17 cellular contexts compared by ENCODE assay signal in the genomic region with DNA sequence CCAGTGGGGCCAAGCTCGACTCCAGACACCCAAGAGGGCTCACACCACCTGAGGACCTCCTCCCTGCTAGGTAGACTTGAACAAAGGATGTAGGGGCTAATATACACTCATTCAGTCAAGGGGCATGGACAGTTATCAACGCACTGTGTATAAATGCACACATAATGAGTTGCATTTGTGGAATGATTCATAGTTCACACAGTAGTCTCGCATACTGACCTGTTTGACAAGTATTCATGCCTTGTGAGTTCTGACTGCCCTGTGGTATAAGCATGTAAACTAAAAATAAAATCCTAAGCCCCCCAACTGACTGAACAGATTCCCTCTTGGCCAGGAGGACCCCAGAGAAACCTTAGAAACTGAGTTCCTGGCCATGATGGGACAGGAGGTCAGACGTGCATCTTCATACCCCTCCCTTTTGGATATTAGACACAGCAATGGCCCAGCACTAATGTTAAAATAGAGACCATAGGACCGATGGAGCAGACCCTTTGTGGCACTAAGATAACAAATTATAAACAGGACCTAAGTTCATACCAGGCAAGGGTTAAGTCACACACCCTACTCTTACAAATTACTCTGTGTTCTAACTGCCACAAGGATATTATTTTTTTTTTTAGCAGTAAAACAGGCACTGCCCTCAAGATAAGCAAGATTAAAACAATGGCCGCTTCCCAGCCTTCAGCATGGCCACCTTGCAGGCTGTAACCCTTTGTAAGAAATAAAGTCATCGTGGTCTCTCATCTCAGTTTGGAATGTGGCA.
DNase-seq lines count a peak whose midpoint lies in the region; ATAC-seq, FAIRE-seq and TF ChIP-seq lines count a peak whose summit lies in the region.
"Had no signal": no experiment of that assay in that cellular context is flagged by ENCODE, and none has a peak within 500 bp of the region (broad histone marks: within the 10 kb centered on the region; RNA-seq: fewer than 3 reads in every experiment).

No MANE protein-coding gene starts in this region.

- no peaks in the 10 kb centered on the region for H4K20me1 ChIP-seq in H1 (replicated peaks in 1 of 2; ENCODE audit: control insufficient read depth in 1 of 2, insufficient read depth in 2 of 2, low read length in 2 of 2)
- H4K20me1 ChIP-seq: BLaER1 had no signal

- no peak overlapping the region for H3K9ac ChIP-seq in H1 (replicated peaks in 1 of 4; ENCODE audit: extremely low read depth in 1 of 4, low read depth in 3 of 4, low read length in 3 of 4)
- H3K9ac ChIP-seq in mucosa of rectum (ENCODE audit: low read depth in 1 of 2, low read length in 2 of 2), result no peak overlapping the region
- H3K9ac ChIP-seq: BLaER1 had no signal

- FAIRE-seq in H1 (lab: Jason Lieb, UNC) (no peak), small intestine (lab: Jason Lieb, UNC) (no peak)
- FAIRE-seq: GM12878, GM19239 had no signal

- no peak for TF ChIP-seq EP300 in H1 (IDR thresholded peaks at IDR 0.05; ENCODE audit: borderline replicate concordance in 1 of 2, low read depth in 2 of 2, low read length in 2 of 2)
- no peak for TF ChIP-seq EP300 in gastroesophageal sphincter (IDR thresholded peaks at IDR 0.05)

- H3K4ac ChIP-seq in H1 (replicated peaks; ENCODE audit: insufficient read length, low read depth, low read length), result no peak overlapping the region

- no peak overlapping the region for H2BK12ac ChIP-seq in H1 (ENCODE audit: low read depth, low read length)

- TF ChIP-seq POLR2A in Peyer's patch (IDR thresholded peaks at IDR 0.05) (no peak), H1 (IDR thresholded peaks at IDR 0.05; ENCODE audit: control extremely low read depth in 1 of 2, low read depth in 2 of 2, low read length in 2 of 2) (no peak), gastroesophageal sphincter (IDR thresholded peaks at IDR 0.05) (no peak)

- H3K27me3 ChIP-seq in Peyer's patch (no peaks in the 10 kb centered on the region), H1 (replicated peaks in 1 of 4; ENCODE audit: control insufficient read depth in 3 of 4, extremely low read depth in 1 of 4, insufficient read depth in 3 of 4, low read length in 3 of 4) (no peaks in the 10 kb centered on the region), mucosa of rectum (ENCODE audit: control insufficient read depth in 2 of 2, insufficient read depth in 2 of 2, low read length in 2 of 2) (no peaks in the 10 kb centered on the region), small intestine (ENCODE audit: control insufficient read depth in 2 of 2, insufficient read depth in 2 of 2, low read length in 2 of 2) (no peaks in the 10 kb centered on the region), gastroesophageal sphincter (no peaks in the 10 kb centered on the region)
- H3K27me3 ChIP-seq: BLaER1 had no signal

- H3K79me1 ChIP-seq in H1 (ENCODE audit: low read depth, low read length), result no peaks in the 10 kb centered on the region

- H2BK5ac ChIP-seq in H1 (ENCODE audit: low read depth, low read length), result no peak overlapping the region

- no peaks in the 10 kb centered on the region for H3K9me3 ChIP-seq in Peyer's patch
- no peaks in the 10 kb centered on the region for H3K9me3 ChIP-seq in H1 (ENCODE audit: insufficient read depth in 2 of 2, low read depth in 1 of 2, low read length in 1 of 2)
- H3K9me3 ChIP-seq in mucosa of rectum (ENCODE audit: control insufficient read depth in 2 of 2, low read length in 2 of 2), result no peaks in the 10 kb centered on the region
- no peaks in the 10 kb centered on the region for H3K9me3 ChIP-seq in small intestine (ENCODE audit: control insufficient read depth, low read depth)
- no peaks in the 10 kb centered on the region for H3K9me3 ChIP-seq in gastroesophageal sphincter
- H3K9me3 ChIP-seq: BLaER1, HAP-1 had no signal

- CTCF ChIA-PET in H1 (lab: Charles Lee; ENCODE audit: partially characterized antibody), result no interaction called here

- no peak overlapping the region for H2BK15ac ChIP-seq in H1 (ENCODE audit: low read length)

- H2BK120ac ChIP-seq in H1 (replicated peaks; ENCODE audit: low read depth, low read length), result no peak overlapping the region

- no peak overlapping the region for H3K18ac ChIP-seq in H1 (ENCODE audit: extremely low read depth, low read length)

- H3K56ac ChIP-seq in H1 (replicated peaks; ENCODE audit: insufficient read length, low read depth, low read length), result no peak overlapping the region

- H3K14ac ChIP-seq in H1 (ENCODE audit: insufficient read length), result no peak overlapping the region

- no peak for ATAC-seq in gastroesophageal sphincter
- ATAC-seq: GM12878 had no signal

- no peaks in the 10 kb centered on the region for H3K79me2 ChIP-seq in H1 (ENCODE audit: control insufficient read depth in 1 of 2, insufficient read depth in 2 of 2, low read length in 2 of 2)

- H3K36me3 ChIP-seq in Peyer's patch (no peaks in the 10 kb centered on the region), H1 (ENCODE audit: control insufficient read depth in 2 of 4, insufficient read depth in 4 of 4, low read length in 3 of 4) (no peaks in the 10 kb centered on the region), mucosa of rectum (ENCODE audit: control insufficient read depth in 2 of 2, insufficient read depth in 2 of 2, low read length in 2 of 2) (no peaks in the 10 kb centered on the region), small intestine (ENCODE audit: control insufficient read depth in 2 of 2, insufficient read depth in 2 of 2, low read length in 2 of 2) (no peaks in the 10 kb centered on the region), gastroesophageal sphincter (no peaks in the 10 kb centered on the region)
- H3K36me3 ChIP-seq: BLaER1, HAP-1 had no signal

- H4K91ac ChIP-seq in H1 (replicated peaks; ENCODE audit: insufficient read length, low read length), result peak overlapping the region; percentile 26

- DNase-seq in Peyer's patch (no peak), H1 (ENCODE audit: low read depth in 1 of 2, low spot score in 2 of 2) (no peak), small intestine (peak; percentile 62), NCI-H1694 (lab: John Stamatoyannopoulos, UW) (no peak), SKM-1 treated with dmso at 0.1 percent for 144 hours (lab: John Stamatoyannopoulos, UW; ENCODE audit: unreplicated experiment) (no peak), anterior cingulate cortex (lab: John Stamatoyannopoulos, UW) (no peak)
- DNase-seq: 8988T; CD4-positive, alpha-beta memory T cell; DMS153; DND-41; EL had no signal

- no peak overlapping the region for H4K5ac ChIP-seq in H1 (ENCODE audit: insufficient read length, low read depth, low read length)

- peak overlapping the region; percentile 75; the same call in 1 of the 2 replicates for H2BK20ac ChIP-seq in H1 (ENCODE audit: low read length)

- no peak overlapping the region for H3K4me2 ChIP-seq in H1 (ENCODE audit: insufficient read depth in 1 of 2, low read depth in 2 of 2, low read length in 2 of 2)
- H3K4me2 ChIP-seq: BLaER1 had no signal

- H3K23ac ChIP-seq in H1 (ENCODE audit: insufficient read length), result no peak overlapping the region

- H3K27ac ChIP-seq in Peyer's patch (peak overlapping the region in 3 of 4 donors; percentile 23 to 65 (median 48)), H1 (ENCODE audit: low read depth, low read length) (no peak overlapping the region), mucosa of rectum (ENCODE audit: low read depth in 2 of 2, low read length in 2 of 2) (peak overlapping the region; percentile 19 to 69), small intestine (ENCODE audit: low read depth in 1 of 2, low read length in 1 of 2) (no peak overlapping the region), gastroesophageal sphincter (no peak overlapping the region)
- H3K27ac ChIP-seq: BLaER1 had no signal

- H3K4me1 ChIP-seq in Peyer's patch (peaks cover 0 to 19% (median 0%) of the 10 kb centered on the region in 4 donors), H1 (replicated peaks in 1 of 4; ENCODE audit: control insufficient read depth in 3 of 4, insufficient read depth in 4 of 4, low read length in 3 of 4) (peaks cover 3 to 11% (median 6%) of the 10 kb centered on the region in 4 experiments; a peak in 5 of 7 replicates), mucosa of rectum (ENCODE audit: control insufficient read depth in 2 of 2, insufficient read depth in 2 of 2, low read length in 2 of 2) (peaks cover 12 to 23% of the 10 kb centered on the region in 2 donors), small intestine (ENCODE audit: control insufficient read depth in 2 of 2, insufficient read depth in 1 of 2, low read depth in 1 of 2, low read length in 1 of 2) (peaks cover 0 to 4% of the 10 kb centered on the region in 2 donors), gastroesophageal sphincter (no peaks in the 10 kb centered on the region)
- H3K4me1 ChIP-seq: BLaER1, HAP-1 had no signal

- no peak for TF ChIP-seq RAD21 in H1 (IDR thresholded peaks at IDR 0.05 in 1 of 2, conservative IDR thresholded peaks at IDR 0.05 in 1 of 2; ENCODE audit: low read depth in 2 of 2, low read length in 2 of 2)

- peaks cover 7% of the 10 kb centered on the region; the same call in 1 of the 2 replicates for H3K23me2 ChIP-seq in H1 (ENCODE audit: low read depth, low read length)

- no peak overlapping the region for H4K8ac ChIP-seq in H1 (ENCODE audit: extremely low read depth, insufficient read depth, low read length)

- TF ChIP-seq CTCF in Peyer's patch (IDR thresholded peaks at IDR 0.05) (no peak), H1 (IDR thresholded peaks at IDR 0.05; ENCODE audit: control extremely low read depth in 1 of 3, insufficient read depth in 1 of 3, low read depth in 1 of 3, low read length in 3 of 3) (no peak), gastroesophageal sphincter (IDR thresholded peaks at IDR 0.05) (no peak)

- H3K4me3 ChIP-seq in Peyer's patch (no peak overlapping the region), H1 (ENCODE audit: extremely low read depth in 1 of 4, insufficient read depth in 2 of 4, low read depth in 3 of 4, low read length in 4 of 4) (no peak overlapping the region), mucosa of rectum (ENCODE audit: low read length in 2 of 2) (no peak overlapping the region), small intestine (ENCODE audit: low read depth in 1 of 2, low read length in 2 of 2) (no peak overlapping the region), gastroesophageal sphincter (no peak overlapping the region)
- H3K4me3 ChIP-seq: BLaER1, GM12878, HAP-1 had no signal

- WGBS in H1 (ENCODE audit: extremely low coverage in 1 of 2, insufficient coverage in 1 of 2, insufficient read length in 1 of 2, insufficient replicate concordance in 2 of 2, low coverage in 1 of 2, low lambda C conversion rate in 2 of 2, missing lambda C conversion rate in 1 of 2), 2 experiments, result 90% methylated on average over 7 of the region's 7 CpGs; no CpG with 5 or more reads in 1 of the 2 experiments
- 32 to 60% (median 38%) methylated on average over 7 of the region's 7 CpGs for WGBS in small intestine, 3 donors
- 74 to 90% methylated on average over 5 of the region's 7 CpGs for WGBS in gastroesophageal sphincter (ENCODE audit: low coverage in 1 of 2), 2 donors

- H2AFZ ChIP-seq in H1 (ENCODE audit: low read length), result no peak overlapping the region

- no peak overlapping the region for H2AK5ac ChIP-seq in H1 (ENCODE audit: low read depth, low read length)

- POLR2A ChIA-PET in H1 (lab: Charles Lee; ENCODE audit: partially characterized antibody), result no interaction called here

TF ChIP-seq in H1, 55 proteins besides CTCF, POLR2A, EP300 and RAD21 (continues in another document):
- TF ChIP-seq CHD1 (IDR thresholded peaks at IDR 0.05; ENCODE audit: low read depth, low read length), result no peak
- no peak for TF ChIP-seq POU5F1 (IDR thresholded peaks at IDR 0.05; ENCODE audit: low read depth, low read length)
- TF ChIP-seq PHF8 (conservative IDR thresholded peaks at IDR 0.05; ENCODE audit: low read depth, low read length), result no peak

Comparison
In these comparisons a context has a peak if more than half of its experiments do, and no peak if none do; other contexts are left out.
1. H3K27ac ChIP-seq: peak in Peyer's patch (3 of 4) and mucosa of rectum (2 of 2); none in H1 (single experiment), small intestine (0 of 2) and gastroesophageal sphincter (0 of 4).